In genomic region chrX:19912-20571, GRCh38 we compare ENCODE assay signal across 1 cellular context.
TF ChIP-seq lines count a peak whose summit lies in the region.

No MANE protein-coding gene starts in this region.

TF ChIP-seq in K562, 482 proteins besides CTCF, POLR2A, EP300 and RAD21 (continued from another document):
- TF ChIP-seq ARID4B (CRISPR knock-in tag; IDR thresholded peaks at IDR 0.05) (no peak), TBP (optimal IDR thresholded peaks at IDR 0.05; ENCODE audit: low read depth, low read length) (no peak), CBX3 (IDR thresholded peaks at IDR 0.05; ENCODE audit: borderline replicate concordance in 1 of 2, low read length in 2 of 2) (no peak), MAZ (CRISPR knock-in tag; conservative IDR thresholded peaks at IDR 0.05 in 1 of 2, IDR thresholded peaks at IDR 0.05 in 1 of 2) (peak in 1 of 2 experiments; percentile 50; a peak in 1 of 4 replicates), EGR1 (conservative IDR thresholded peaks at IDR 0.05) (no peak), KDM5B (IDR thresholded peaks at IDR 0.05; ENCODE audit: insufficient replicate concordance, low read depth, low read length) (no peak), ZNF274 (IDR thresholded peaks at IDR 0.05; ENCODE audit: borderline replicate concordance, low read depth, low read length) (no peak), POLR2AphosphoS5 (IDR thresholded peaks at IDR 0.05; ENCODE audit: control insufficient read depth, insufficient read depth, low read depth, low read length) (no peak), CTBP1 (IDR thresholded peaks at IDR 0.05; ENCODE audit: borderline replicate concordance) (no peak; the same call in 1 of the 2 replicates), ZNF347 (CRISPR knock-in tag; IDR thresholded peaks at IDR 0.05; ENCODE audit: low read depth) (no peak), HNRNPL (IDR thresholded peaks at IDR 0.05; ENCODE audit: low read depth, low read length) (no peak), ZNF23 (CRISPR knock-in tag; IDR thresholded peaks at IDR 0.05) (no peak), VEZF1 (CRISPR knock-in tag; IDR thresholded peaks at IDR 0.05) (peak; percentile 24; the same call in 1 of the 2 replicates), MCM5 (IDR thresholded peaks at IDR 0.05; ENCODE audit: low read depth) (no peak), MEF2A (IDR thresholded peaks at IDR 0.05; ENCODE audit: control insufficient read depth, low read depth, low read length) (no peak), ZNF140 (CRISPR knock-in tag; IDR thresholded peaks at IDR 0.05) (no peak), HDAC8 (tag; IDR thresholded peaks at IDR 0.05) (no peak), SP1 (CRISPR knock-in tag; IDR thresholded peaks at IDR 0.05) (no peak), ZNF707 (CRISPR knock-in tag; conservative IDR thresholded peaks at IDR 0.05) (no peak), MYC (IDR thresholded peaks at IDR 0.05; ENCODE audit: low read depth, low read length) (no peak), MYC (CRISPR knock-in tag; IDR thresholded peaks at IDR 0.05; ENCODE audit: borderline replicate concordance, low read depth) (no peak), GATAD2B (IDR thresholded peaks at IDR 0.05; ENCODE audit: borderline replicate concordance) (peak; percentile 75), GTF2F1 (IDR thresholded peaks at IDR 0.05; ENCODE audit: low read depth, low read length) (no peak), PHB2 (IDR thresholded peaks at IDR 0.05; ENCODE audit: low read depth) (no peak), ETS1 (conservative IDR thresholded peaks at IDR 0.05; ENCODE audit: control insufficient read depth, low read depth, low read length) (no peak), L3MBTL2 (IDR thresholded peaks at IDR 0.05) (peak; percentile 40; the same call in 1 of the 2 replicates), KDM4B (IDR thresholded peaks at IDR 0.05; ENCODE audit: borderline replicate concordance in 2 of 2, low read depth in 1 of 2) (no peak), ARNT (IDR thresholded peaks at IDR 0.05) (no peak), DPF2 (IDR thresholded peaks at IDR 0.05) (no peak), CXXC5 (CRISPR knock-in tag; IDR thresholded peaks at IDR 0.05) (peak; percentile 52)
